15 cellular contexts compared by ENCODE assay signal in genomic region chr6:140061422-140062041, GRCh38.
DNase-seq lines count a peak whose midpoint lies in the region; ATAC-seq, FAIRE-seq and TF ChIP-seq lines count a peak whose summit lies in the region.
"Had no signal": no experiment of that assay in that cellular context is flagged by ENCODE, and none has a peak within 500 bp of the region (broad histone marks: within the 10 kb centered on the region; RNA-seq: fewer than 3 reads in every experiment).

No MANE protein-coding gene starts in this region.

- CTCF ChIA-PET in A549 (lab: Yijun Ruan, JAX) = interaction anchor here (0.6 kb wide), 1 partner anchor 725 kb away, joined by 3 read pairs; no protein-coding TSS in a partner anchor

- H3K4me2 ChIP-seq in A549 = peak overlapping the region; percentile 71
- H3K4me2 ChIP-seq in osteoblast (ENCODE audit: insufficient read depth, low read length) = peak overlapping the region; percentile 28

- peak overlapping the region; percentile 67 for H3K9ac ChIP-seq in SK-N-MC (ENCODE audit: insufficient read length)

- H3K4me3 ChIP-seq in A549 (no peak overlapping the region), SK-N-MC (peak overlapping the region; percentile 68), osteoblast (ENCODE audit: insufficient read depth, low read length) (no peak overlapping the region)
- H3K4me3 ChIP-seq: vagina had no signal

- TF ChIP-seq RAD21 in A549 (conservative IDR thresholded peaks at IDR 0.05 in 1 of 2, IDR thresholded peaks at IDR 0.05 in 1 of 2) = no peak

- POLR2A ChIA-PET in A549 (lab: Yijun Ruan, JAX) = no interaction called here

- TF ChIP-seq CTCF in A549 (IDR thresholded peaks at IDR 0.05) (no peak), foreskin keratinocyte (conservative IDR thresholded peaks at IDR 0.05) (peak; percentile 9), osteoblast (IDR thresholded peaks at IDR 0.05; ENCODE audit: extremely low read depth, low read depth, low read length) (no peak)

- H2AFZ ChIP-seq in osteoblast (ENCODE audit: low read length) = no peak overlapping the region

- peaks cover 23% of the 10 kb centered on the region for H3K4me1 ChIP-seq in A549
- peaks cover 24% of the 10 kb centered on the region for H3K4me1 ChIP-seq in foreskin keratinocyte
- peaks cover 26% of the 10 kb centered on the region for H3K4me1 ChIP-seq in osteoblast (ENCODE audit: insufficient read depth, low read length)

- H4K20me1 ChIP-seq in osteoblast (ENCODE audit: insufficient read depth, low read length) = no peaks in the 10 kb centered on the region

- H3K27ac ChIP-seq in A549 (peak overlapping the region; percentile 69 to 86), SK-N-MC (peak overlapping the region; percentile 99), foreskin keratinocyte (peak overlapping the region; percentile 63), osteoblast (ENCODE audit: low read depth, low read length) (peak overlapping the region; percentile 92)
- H3K27ac ChIP-seq: RWPE1 had no signal

- TF ChIP-seq EP300 in A549 (IDR thresholded peaks at IDR 0.05) = no peak

- no peak for TF ChIP-seq POLR2A in A549 (IDR thresholded peaks at IDR 0.05; ENCODE audit: low read length)

- no peaks in the 10 kb centered on the region for H3K79me2 ChIP-seq in osteoblast (ENCODE audit: insufficient read depth, low read length)

- H3K27me3 ChIP-seq in foreskin keratinocyte (no peaks in the 10 kb centered on the region), osteoblast (ENCODE audit: insufficient read depth, low read length) (no peaks in the 10 kb centered on the region)
- H3K27me3 ChIP-seq: vagina had no signal

- DNase-seq in A549 (ENCODE audit: low read depth in 1 of 2, low spot score in 1 of 2) = no peak
- no peak for DNase-seq in SK-N-MC (ENCODE audit: low read depth, low spot score)
- DNase-seq in foreskin keratinocyte = no peak
- no peak for DNase-seq in osteoblast (ENCODE audit: insufficient read length, low spot score, missing footprints)
- no peak for DNase-seq in EL
- DNase-seq in epidermal melanocyte (ENCODE audit: insufficient read length, low spot score) = no peak
- DNase-seq: activated CD4-positive, alpha-beta memory T cell treated with anti-CD3 and anti-CD28 coated beads for 36 hours; effector CD8-positive, alpha-beta T cell had no signal

- no peak for FAIRE-seq in A549 (lab: Jason Lieb, UNC)
- FAIRE-seq: A204.1, frontal cortex had no signal

- H3K9me3 ChIP-seq in A549 (peaks cover 3% of the 10 kb centered on the region; the same call in 1 of the 3 replicates), SK-N-MC (ENCODE audit: low read depth, low read length) (no peaks in the 10 kb centered on the region), osteoblast (ENCODE audit: low read depth, low read length) (no peaks in the 10 kb centered on the region)
- H3K9me3 ChIP-seq: vagina had no signal

- 37% methylated on average over 4 of the region's 4 CpGs for WGBS in A549 (ENCODE audit: missing lambda C conversion rate)

- H3K36me3 ChIP-seq in SK-N-MC (ENCODE audit: insufficient read depth, low read length) = peaks cover 6% of the 10 kb centered on the region; the same call in 1 of the 2 replicates
- no peaks in the 10 kb centered on the region for H3K36me3 ChIP-seq in osteoblast (ENCODE audit: insufficient read depth, low read length)
- H3K36me3 ChIP-seq: vagina had no signal

- ATAC-seq in A549 (peak in 1 of 2 experiments; percentile 49; a peak in 3 of 6 replicates), foreskin keratinocyte (peak; percentile 20), GM21786 (IDR thresholded peaks at IDR 0.05; ENCODE audit: unreplicated experiment) (no peak), GM19467 (IDR thresholded peaks at IDR 0.05; ENCODE audit: unreplicated experiment) (no peak)
- ATAC-seq: activated T-helper 17 cell treated with anti-CD3 and anti-CD28 coated beads, Interleukin-2, amount 50 U/mL, for 72 hours had no signal

TF ChIP-seq in A549, 52 proteins besides CTCF, POLR2A, EP300 and RAD21:
- TF ChIP-seq TFCP2L1 (CRISPR knock-in tag; IDR thresholded peaks at IDR 0.05) = no peak
- TF ChIP-seq CBX2 (IDR thresholded peaks at IDR 0.05; ENCODE audit: borderline replicate concordance, low read depth) = no peak
- no peak for TF ChIP-seq NR3C1 (IDR thresholded peaks at IDR 0.05)
- no peak for TF ChIP-seq CBX8 (IDR thresholded peaks at IDR 0.05)
